ENCODE assay signal across 12 cellular contexts in genomic region chr6:149331043-149331807, GRCh38. TPM values are rescaled to one million over a fixed set of nuclear protein-coding genes. Genes with fewer than 3 reads are reported as not detected.
DNase-seq lines count a peak whose midpoint lies in the region; ATAC-seq, FAIRE-seq and TF ChIP-seq lines count a peak whose summit lies in the region.
"Had no signal": no experiment of that assay in that cellular context is flagged by ENCODE, and none has a peak within 500 bp of the region (broad histone marks: within the 10 kb centered on the region; RNA-seq: fewer than 3 reads in every experiment).

No MANE protein-coding gene starts in this region.

- peaks cover 12% of the 10 kb centered on the region for H3K4me1 ChIP-seq in IMR-90 (ENCODE audit: control insufficient read depth, insufficient read depth, low read length)

- no peaks in the 10 kb centered on the region for H3K36me3 ChIP-seq in IMR-90 (ENCODE audit: control insufficient read depth, insufficient read depth, low read length)
- H3K36me3 ChIP-seq: spleen had no signal

- H2BK5ac ChIP-seq in IMR-90 (ENCODE audit: low read depth, low read length, poor library complexity, severe bottlenecking) = no peak overlapping the region

- H3K9ac ChIP-seq in IMR-90 (ENCODE audit: low read depth, low read length) = no peak overlapping the region

- intact Hi-C loops in CD14-positive monocyte (cut with micrococcal nuclease) (no loop called here), IMR-90 (cut with micrococcal nuclease) (no loop called here)

- no peak overlapping the region for H3K4me3 Mint-ChIP-seq in CD14-positive monocyte

- no CpG with 5 or more reads among the region's 2 CpGs for WGBS in IMR-90 (ENCODE audit: extremely low coverage in 2 of 2, insufficient read length in 1 of 2), 2 experiments

- H3K27me3 ChIP-seq in IMR-90 (ENCODE audit: control insufficient read depth, insufficient read depth, low read length) = no peaks in the 10 kb centered on the region
- H3K27me3 ChIP-seq: body of pancreas, spleen had no signal

- CTCF ChIA-PET in IMR-90 (lab: Yijun Ruan, JAX) = interaction anchor here (0.7 to 0.8 kb wide), 2 partner anchors 100 to 220 kb away, joined by 3 read pairs; no protein-coding TSS in a partner anchor

- H3K14ac ChIP-seq in IMR-90 (replicated peaks; ENCODE audit: low read depth, low read length) = no peak overlapping the region

- H3K36me3 Mint-ChIP-seq in CD14-positive monocyte = peaks cover 0 to 3% of the 10 kb centered on the region in 2 donors
- H3K36me3 Mint-ChIP-seq in activated naive CD4-positive, alpha-beta T cell treated with anti-CD3 and anti-CD28 coated beads, Interleukin-2, amount 50 U/mL, for 72 hours = peaks cover 2 to 22% of the 10 kb centered on the region in 2 donors

- no peak for TF ChIP-seq POLR2A in IMR-90 (IDR thresholded peaks at IDR 0.05; ENCODE audit: low read depth, low read length)

- no peak for TF ChIP-seq RAD21 in IMR-90 (IDR thresholded peaks at IDR 0.05; ENCODE audit: low read length)

- no peak overlapping the region for H3K4me3 ChIP-seq in IMR-90 (ENCODE audit: insufficient read depth, low read depth, low read length)
- H3K4me3 ChIP-seq: body of pancreas, spleen had no signal

- ATAC-seq in IMR-90 (ENCODE audit: low read depth) = peak; percentile 32; the same call in 1 of the 2 replicates
- no peak for ATAC-seq in activated naive CD4-positive, alpha-beta T cell treated with anti-CD3 and anti-CD28 coated beads, Interleukin-2, amount 50 U/mL, for 72 hours
- ATAC-seq: body of pancreas had no signal

- no peaks in the 10 kb centered on the region for H3K27me3 Mint-ChIP-seq in CD14-positive monocyte (ENCODE audit: low read depth in 3 of 3)

- no peak overlapping the region for H4K91ac ChIP-seq in IMR-90 (ENCODE audit: insufficient read depth, low read depth, low read length)

- H3K27ac ChIP-seq in IMR-90 (ENCODE audit: insufficient read depth, low read length) = no peak overlapping the region
- H3K27ac ChIP-seq: body of pancreas, spleen had no signal

- H3K4me1 Mint-ChIP-seq in CD14-positive monocyte = peaks cover 71% of the 10 kb centered on the region

- TF ChIP-seq CTCF in CD14-positive monocyte (IDR thresholded peaks at IDR 0.05) = no peak
- no peak for TF ChIP-seq CTCF in IMR-90 (conservative IDR thresholded peaks at IDR 0.05; ENCODE audit: low read depth, low read length)

- H3K18ac ChIP-seq in IMR-90 (ENCODE audit: low read depth, low read length) = no peak overlapping the region

- H3K23ac ChIP-seq in IMR-90 (ENCODE audit: low read depth, low read length) = no peak overlapping the region

- H3K56ac ChIP-seq in IMR-90 (ENCODE audit: extremely low read depth, insufficient read depth, low read length) = no peak overlapping the region

- H4K20me1 ChIP-seq in IMR-90 (ENCODE audit: insufficient read depth, low read length) = peaks cover 84% of the 10 kb centered on the region

- POLR2A ChIA-PET in IMR-90 (lab: Charles Lee; ENCODE audit: unreplicated experiment) = no interaction called here

- H3K9me3 ChIP-seq in IMR-90 (ENCODE audit: control insufficient read depth, insufficient read depth, low read length) = no peaks in the 10 kb centered on the region
- H3K9me3 ChIP-seq: body of pancreas, spleen had no signal

- in situ Hi-C loops in IMR-90 (cut with MboI; ENCODE audit: low sequenced_read_pairs) = no loop called here

- H3K4me2 ChIP-seq in IMR-90 (ENCODE audit: low read depth, low read length) = peak overlapping the region; percentile 26; the same call in 1 of the 2 replicates

- peaks cover 9 to 60% of the 10 kb centered on the region in 2 experiments for H3K79me1 ChIP-seq in IMR-90 (ENCODE audit: low read depth in 1 of 2, low read length in 2 of 2)

- H3K27ac Mint-ChIP-seq in CD14-positive monocyte = peak overlapping the region; percentile 21 to 77 (median 57)
- peak overlapping the region; percentile 24 to 67 for H3K27ac Mint-ChIP-seq in activated naive CD4-positive, alpha-beta T cell treated with anti-CD3 and anti-CD28 coated beads, Interleukin-2, amount 50 U/mL, for 72 hours

- H2BK120ac ChIP-seq in IMR-90 (ENCODE audit: low read depth, low read length) = no peak overlapping the region

- H2AK9ac ChIP-seq in IMR-90 (replicated peaks; ENCODE audit: low read depth, low read length, poor library complexity) = no peak overlapping the region

- no peak overlapping the region for H3K4ac ChIP-seq in IMR-90 (ENCODE audit: low read depth, low read length)

- DNase-seq in CD14-positive monocyte (ENCODE audit: low spot score) (no peak), IMR-90 (peak; percentile 73), iris pigment epithelial cell (ENCODE audit: low read depth) (peak; percentile 76), middle frontal gyrus (ENCODE audit: extremely low spot score, low spot score) (no peak), pons (ENCODE audit: low spot score) (no peak), RCC 7860 (ENCODE audit: low spot score) (no peak), NCI-H2107 (lab: John Stamatoyannopoulos, UW) (no peak)
- no peak for DNase-seq in activated naive CD4-positive, alpha-beta T cell treated with anti-CD3 and anti-CD28 coated beads, Interleukin-2, amount 50 U/mL, for 72 hours (ENCODE audit: low spot score in 2 of 2)
- DNase-seq: body of pancreas, kidney, NCI-H446, spleen had no signal

- no peak overlapping the region for H2BK15ac ChIP-seq in IMR-90 (ENCODE audit: low read depth, low read length)

- BruUV-seq in IMR-90 (replicated peaks; lab: Mats Ljungman, UMichigan) = no TSS peak

- no peak overlapping the region for H2AK5ac ChIP-seq in IMR-90 (ENCODE audit: low read depth, low read length)

- H2BK20ac ChIP-seq in IMR-90 (ENCODE audit: low read depth, low read length) = no peak overlapping the region

- no peak overlapping the region for H4K5ac ChIP-seq in IMR-90 (ENCODE audit: low read depth, low read length)

- H4K8ac ChIP-seq in IMR-90 (ENCODE audit: low read depth in 2 of 2, low read length in 2 of 2) = no peak overlapping the region

- peaks cover 12% of the 10 kb centered on the region for H3K9me1 ChIP-seq in IMR-90 (ENCODE audit: insufficient read depth, low read length)

- H3K9me3 Mint-ChIP-seq in CD14-positive monocyte = no peaks in the 10 kb centered on the region
- no peaks in the 10 kb centered on the region for H3K9me3 Mint-ChIP-seq in activated naive CD4-positive, alpha-beta T cell treated with anti-CD3 and anti-CD28 coated beads, Interleukin-2, amount 50 U/mL, for 72 hours

- no peak for FAIRE-seq in RCC 7860 (lab: Jason Lieb, UNC)
- FAIRE-seq: kidney had no signal

- H2AFZ ChIP-seq in IMR-90 (replicated peaks; ENCODE audit: low read length, poor library complexity) = no peak overlapping the region

- dilution Hi-C loops in IMR-90 (cut with HindIII; ENCODE audit: low sequenced_read_pairs, unreplicated experiment) = no loop called here

TF ChIP-seq in IMR-90, 13 proteins besides CTCF, POLR2A, EP300 and RAD21:
- TF ChIP-seq SMC3 (IDR thresholded peaks at IDR 0.05; ENCODE audit: low read depth, low read length) (no peak), CEBPB (IDR thresholded peaks at IDR 0.05; ENCODE audit: low read depth, low read length) (peak; percentile 50; the same call in 1 of the 2 replicates)
TF ChIP-seq in IMR-90: peak in this region for 1.

RNA-seq across cellular contexts. Expression of gene TAB2, which starts 13.7 kb away (rescaled TPM):
- polyA plus RNA-seq in CD14-positive monocyte = 1 to 10 TPM; 3.1 to 6.0 TPM
- 20.8 and 21.4 TPM in 2 replicates for total RNA-seq in IMR-90 (2012; rRNA removed)
- 23.9 and 25.3 TPM in 2 replicates for polyA plus RNA-seq in IMR-90 (2012; rRNA removed)
- polyA plus RNA-seq in IMR-90 (2012; cell fraction: cytosol; rRNA removed) = 6.5 and 6.6 TPM in 2 replicates
- 2.6 and 21.6 TPM in 2 replicates for polyA plus RNA-seq in IMR-90 (2012; cell fraction: nucleus; rRNA removed; ENCODE audit: low replicate concordance)
- total RNA-seq in activated naive CD4-positive, alpha-beta T cell treated with anti-CD3 and anti-CD28 coated beads, Interleukin-2, amount 50 U/mL, for 72 hours = 10 to 100 TPM; 88.0 to 98.2 TPM

Comparison
In these comparisons a context has a peak if more than half of its experiments do, and no peak if none do; other contexts are left out.
1. DNase-seq: peak in IMR-90 (single experiment) and iris pigment epithelial cell (single experiment); none in CD14-positive monocyte (single experiment), activated naive CD4-positive, alpha-beta T cell treated with anti-CD3 and anti-CD28 coated beads, Interleukin-2, amount 50 U/mL, for 72 hours (0 of 2), middle frontal gyrus (single experiment), pons (single experiment), RCC 7860 (single experiment) and NCI-H2107 (single experiment).